In genomic region chr13:30371649-30372265, GRCh38 we compare ENCODE assay signal across 9 cellular contexts. TPM values are rescaled to one million over a fixed set of nuclear protein-coding genes. Genes with fewer than 3 reads are reported as not detected.
DNase-seq lines count a peak whose midpoint lies in the region; ATAC-seq and TF ChIP-seq lines count a peak whose summit lies in the region.
"Had no signal": no experiment of that assay in that cellular context is flagged by ENCODE, and none has a peak within 500 bp of the region (broad histone marks: within the 10 kb centered on the region; RNA-seq: fewer than 3 reads in every experiment).

No MANE protein-coding gene starts in this region.

- H3K27ac ChIP-seq in BLaER1 (peak overlapping the region; percentile 95), RWPE2 (ENCODE audit: poor library complexity, severe bottlenecking) (no peak overlapping the region), aorta (ENCODE audit: low read depth in 1 of 2, low read length in 2 of 2) (no peak overlapping the region)

- no peaks in the 10 kb centered on the region for H4K20me1 ChIP-seq in BLaER1

- intact Hi-C loops in mucosa of descending colon (cut with DNase I, micrococcal nuclease) (no loop called here), aorta (cut with DNase I) (no loop called here), left ventricle myocardium superior (cut with micrococcal nuclease) (no loop called here)

- H3K9me3 ChIP-seq in BLaER1 = no peaks in the 10 kb centered on the region
- no peaks in the 10 kb centered on the region for H3K9me3 ChIP-seq in RWPE2 (ENCODE audit: severe bottlenecking)
- no peaks in the 10 kb centered on the region for H3K9me3 ChIP-seq in mucosa of descending colon
- H3K9me3 ChIP-seq in aorta (ENCODE audit: control insufficient read depth, low read length) = no peaks in the 10 kb centered on the region

- ATAC-seq in HG03280 (IDR thresholded peaks at IDR 0.05; ENCODE audit: unreplicated experiment) = peak; percentile 67
- peak; percentile 29; the same call in 1 of the 3 replicates for ATAC-seq in RWPE2 (ENCODE audit: low read depth)
- ATAC-seq in mucosa of descending colon = peak; percentile 85
- no peak for ATAC-seq in aorta (ENCODE audit: low FRiP score)
- no peak for ATAC-seq in left ventricle myocardium superior

- H3K36me3 ChIP-seq in BLaER1 (peaks cover 46% of the 10 kb centered on the region), RWPE2 (ENCODE audit: low read depth) (no peaks in the 10 kb centered on the region), mucosa of descending colon (ENCODE audit: low read depth) (no peaks in the 10 kb centered on the region), aorta (ENCODE audit: control insufficient read depth in 1 of 2, insufficient read depth in 2 of 2, low read length in 1 of 2) (no peaks in the 10 kb centered on the region)

- 25% methylated on average over 14 of the region's 14 CpGs for WGBS in aorta, 2 donors

- TF ChIP-seq CTCF in RWPE2 (IDR thresholded peaks at IDR 0.05; ENCODE audit: poor library complexity, severe bottlenecking) (no peak), mucosa of descending colon (IDR thresholded peaks at IDR 0.05) (no peak)

- DNase-seq in GM19240 (ENCODE audit: insufficient read length, low spot score) (peak; percentile 45), RWPE2 (ENCODE audit: low spot score) (no peak), mucosa of descending colon (peak; percentile 51 to 75 (median 75)), aorta (no peak), left ventricle myocardium superior (no peak)
- peak; percentile 53 for DNase-seq in activated naive CD4-positive, alpha-beta T cell treated with Interleukin-2 at 50 U/mL for 16 hours

- no peaks in the 10 kb centered on the region for H3K27me3 ChIP-seq in BLaER1
- no peaks in the 10 kb centered on the region for H3K27me3 ChIP-seq in RWPE2 (ENCODE audit: insufficient read depth, poor library complexity, severe bottlenecking)
- no peaks in the 10 kb centered on the region for H3K27me3 ChIP-seq in aorta (ENCODE audit: control insufficient read depth in 1 of 2, insufficient read depth in 2 of 2, low read length in 1 of 2)

- H3K4me2 ChIP-seq in BLaER1 = peak overlapping the region; percentile 94

- H3K4me3 ChIP-seq in BLaER1 = peak overlapping the region; percentile 67
- no peak overlapping the region for H3K4me3 ChIP-seq in RWPE2 (ENCODE audit: severe bottlenecking)
- H3K4me3 ChIP-seq in mucosa of descending colon = no peak overlapping the region
- no peak overlapping the region for H3K4me3 ChIP-seq in aorta (ENCODE audit: low read length in 2 of 2)

- peak overlapping the region; percentile 83 for H3K9ac ChIP-seq in BLaER1

- peaks cover 96% of the 10 kb centered on the region for H3K4me1 ChIP-seq in BLaER1
- H3K4me1 ChIP-seq in RWPE2 (ENCODE audit: insufficient read depth, poor library complexity, severe bottlenecking) = no peaks in the 10 kb centered on the region
- peaks cover 24% of the 10 kb centered on the region for H3K4me1 ChIP-seq in mucosa of descending colon (ENCODE audit: low read depth)
- no peaks in the 10 kb centered on the region for H3K4me1 ChIP-seq in aorta (ENCODE audit: control insufficient read depth in 1 of 2, insufficient read depth in 2 of 2, low read length in 2 of 2)

RNA-seq across cellular contexts. Expression of gene UBE2L5, which starts 50.5 kb away (rescaled TPM):
- total RNA-seq in mucosa of descending colon (not detected), aorta (1 to 10 TPM in 1 of 2 donors, not detected in 1; 1.7 TPM), left ventricle myocardium superior (not detected)
- under 1 TPM in 1 of 2 donors, not detected in 1; 0.61 TPM for polyA plus RNA-seq in aorta
- total RNA-seq: mononuclear cell had no signal

Comparison
In these comparisons a context has a peak if more than half of its experiments do, and no peak if none do; other contexts are left out.
1. DNase-seq: peak in GM19240 (single experiment), activated naive CD4-positive, alpha-beta T cell treated with Interleukin-2 at 50 U/mL for 16 hours (single experiment) and mucosa of descending colon (3 of 3); none in RWPE2 (single experiment), aorta (0 of 2) and left ventricle myocardium superior (single experiment).
2. ATAC-seq: peak in HG03280 (single experiment), RWPE2 (single experiment) and mucosa of descending colon (single experiment); none in aorta (single experiment) and left ventricle myocardium superior (single experiment).